ENCODE assay signal across 8 cellular contexts in the genomic region with DNA sequence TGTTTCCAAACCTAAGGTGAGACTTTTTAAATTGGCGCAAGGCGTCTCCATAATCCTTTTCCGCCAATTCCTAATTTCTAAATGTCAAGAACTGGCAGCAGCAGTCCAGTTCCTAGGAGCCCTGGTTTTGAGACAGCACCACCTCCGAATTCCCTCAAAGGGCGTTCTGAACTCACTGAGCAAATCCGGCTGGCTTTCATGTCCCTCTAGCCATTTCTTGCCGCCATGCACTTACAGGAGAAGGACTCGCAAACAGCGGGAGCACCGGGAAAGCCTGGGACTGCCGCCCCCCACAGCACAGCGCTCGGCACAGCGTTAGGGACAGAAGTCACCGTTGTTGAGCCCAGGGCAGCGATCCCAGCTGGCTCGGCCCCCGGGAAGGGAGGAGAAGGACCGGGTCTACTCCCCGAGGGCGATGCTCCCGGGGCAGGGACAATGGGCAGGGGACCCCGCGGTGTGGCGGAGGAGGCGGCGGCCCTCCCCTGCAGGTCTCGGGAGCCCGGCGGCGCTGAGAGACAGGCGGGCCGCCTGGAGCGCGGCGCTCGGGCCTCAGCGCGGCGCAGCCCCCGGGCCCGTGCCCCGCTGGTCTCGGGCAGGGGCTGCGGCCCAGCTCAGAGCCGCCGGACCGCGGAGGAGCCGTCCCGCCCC. TPM values are rescaled to one million over a fixed set of nuclear protein-coding genes. Genes with fewer than 3 reads are reported as not detected.
DNase-seq lines count a peak whose midpoint lies in the region; ATAC-seq, FAIRE-seq and TF ChIP-seq lines count a peak whose summit lies in the region.

No MANE protein-coding gene starts in this region.

- H3K36me3 ChIP-seq in kidney (ENCODE audit: control insufficient read depth in 1 of 2, insufficient read depth in 2 of 2, low read length in 2 of 2) (no peaks in the 10 kb centered on the region), skeletal muscle satellite cell (ENCODE audit: insufficient read depth, low read length) (peaks cover 10% of the 10 kb centered on the region)

- H3K27ac ChIP-seq in kidney (ENCODE audit: low read depth in 2 of 2, low read length in 2 of 2) = peak overlapping the region; percentile 86 to 93

- H3K27me3 ChIP-seq in skeletal muscle satellite cell (ENCODE audit: control insufficient read depth, insufficient read depth, low read length) = no peaks in the 10 kb centered on the region

- H3K9me3 ChIP-seq in T-helper 17 cell (ENCODE audit: control insufficient read depth, low read length, poor library complexity, severe bottlenecking) (no peaks in the 10 kb centered on the region), kidney (ENCODE audit: control insufficient read depth in 1 of 2, low read length in 2 of 2) (no peaks in the 10 kb centered on the region), skeletal muscle satellite cell (replicated peaks; ENCODE audit: low read length) (no peaks in the 10 kb centered on the region)

- peak overlapping the region; percentile 83 for H3K4me2 ChIP-seq in skeletal muscle satellite cell (ENCODE audit: low read length)

- peak; percentile 9 for DNase-seq in DMS 273 treated with DMSO at 0.1 percent for 48 hours (lab: John Stamatoyannopoulos, UW)
- DNase-seq in Jurkat, Clone E6-1 (ENCODE audit: low read depth, low spot score) = no peak
- DNase-seq in T-helper 17 cell = peak in 1 of 3 donors; percentile 13
- peak; percentile 72 for DNase-seq in cerebellar cortex (ENCODE audit: low spot score)
- DNase-seq in kidney = peak; percentile 86
- DNase-seq in 8988T = no peak

- TF ChIP-seq CTCF in kidney (IDR thresholded peaks at IDR 0.05; ENCODE audit: borderline replicate concordance, extremely low read depth, insufficient read depth) = no peak

- peak overlapping the region; percentile 97 for H3K4me3 Mint-ChIP-seq in T-helper 17 cell

- ATAC-seq in GM21526 (IDR thresholded peaks at IDR 0.05; ENCODE audit: low FRiP score, unreplicated experiment) (peak; percentile 2), T-helper 17 cell (peak; percentile 36)

- H3K4me1 ChIP-seq in kidney (ENCODE audit: control insufficient read depth in 1 of 2, insufficient read depth in 1 of 2, low read depth in 1 of 2, low read length in 2 of 2) (peaks cover 6 to 10% of the 10 kb centered on the region in 2 donors), skeletal muscle satellite cell (ENCODE audit: control insufficient read depth, insufficient read depth, low read length) (peaks cover 44% of the 10 kb centered on the region)

- peaks cover 10% of the 10 kb centered on the region for H3K36me3 Mint-ChIP-seq in T-helper 17 cell (ENCODE audit: low read depth)

- peak overlapping the region; percentile 95 for H3K27ac Mint-ChIP-seq in T-helper 17 cell

- no peaks in the 10 kb centered on the region for H3K27me3 Mint-ChIP-seq in T-helper 17 cell

- intact Hi-C loops in kidney (cut with DNase I) = no loop called here

- FAIRE-seq in kidney (lab: Jason Lieb, UNC) = no peak

- peaks cover 63% of the 10 kb centered on the region for H3K4me1 Mint-ChIP-seq in T-helper 17 cell

- H3K4me3 ChIP-seq in Jurkat, Clone E6-1 (ENCODE audit: low read length) = peak overlapping the region; percentile 74
- H3K4me3 ChIP-seq in kidney (ENCODE audit: low read length in 2 of 2) (peak overlapping the region; percentile 65 to 80), skeletal muscle satellite cell (ENCODE audit: low read length) (peak overlapping the region; percentile 97)

- H3K9ac ChIP-seq in kidney (ENCODE audit: low read length in 2 of 2) = peak overlapping the region; percentile 35 to 82
- H3K9ac ChIP-seq in skeletal muscle satellite cell (ENCODE audit: low read depth, low read length) = peak overlapping the region; percentile 98

RNA-seq across cellular contexts. Expression of a gene that starts 0.5 kb away (rescaled TPM):
- 56.9 TPM for polyA plus RNA-seq in Jurkat, Clone E6-1 (2012; ENCODE audit: insufficient read depth, insufficient read length)
- total RNA-seq in T-helper 17 cell (10 to 100 TPM; 72.3 to 72.7 TPM), kidney (71.8 TPM)
- 26.8 TPM for polyA plus RNA-seq in kidney (ENCODE audit: insufficient read depth, low read depth, low replicate concordance)
- 24.1 and 27.3 TPM in 2 replicates for total RNA-seq in skeletal muscle satellite cell (2012; rRNA removed)

Comparison
In these comparisons a context has a peak if more than half of its experiments do, and no peak if none do; other contexts are left out.
1. DNase-seq: peak in DMS 273 treated with DMSO at 0.1 percent for 48 hours (single experiment), cerebellar cortex (single experiment) and kidney (single experiment); none in Jurkat, Clone E6-1 (single experiment) and 8988T (single experiment).
2. Peak in every context shown above with its lines, with median percentiles within 50 percentile points of each other: H3K4me3 ChIP-seq.